ENCODE assay signal across 27 cellular contexts in genomic region chr5:167552356-167552755, GRCh38.
"Had no signal": no experiment of that assay in that cellular context is flagged by ENCODE, and none has a peak within 500 bp of the region (broad histone marks: within the 10 kb centered on the region; RNA-seq: fewer than 3 reads in every experiment).

No MANE protein-coding gene starts in this region.

- H3K4me1 ChIP-seq: stomach, suprapubic skin, testis, thyroid gland, tibial artery, tibial nerve, transverse colon, upper lobe of left lung, upper lobe of right lung, uterus, vagina had no signal

- DNase-seq: stimulated activated CD4-positive, alpha-beta T cell treated with anti-CD3 and anti-CD28 coated beads, Interleukin-2, amount 100 ng/mL, for 48 hours; stimulated activated CD4-positive, alpha-beta T cell treated with anti-CD3 and anti-CD28 coated beads, Interleukin-4, amount 100 ng/mL, for 1 hour; stimulated activated CD4-positive, alpha-beta T cell treated with anti-CD3 and anti-CD28 coated beads, Interleukin-4, amount 100 ng/mL, for 4 hours; stimulated activated CD8-positive, alpha-beta memory T cell treated with anti-CD3 and anti-CD28 coated beads, Interleukin-4, amount 100 ng/mL, for 48 hours; stimulated activated naive B cell treated with anti-CD40 and anti-IgM and Interleukin-4, amounts not matched to agents 10 μg/mL and 1 μg/mL and 100 μg/mL, for 72 hours; stimulated activated naive CD4-positive, alpha-beta T cell; stimulated activated naive CD4-positive, alpha-beta T cell treated with Interleukin-2 at 50 U/mL for 16 hours; stimulated activated naive CD8-positive, alpha-beta T cell treated with anti-CD3 and anti-CD28 coated beads, Interleukin-15, amount 100 ng/mL, for 72 hours; stimulated activated naive CD8-positive, alpha-beta T cell treated with anti-CD3 and anti-CD28 coated beads, Interleukin-15, Interleukin-2, amounts not matched to agents 100 U/mL and 50 U/mL, for 24 hours; stomach; substantia nigra; testis; thyroid gland; tibial artery; transverse colon; trophoblast cell; upper lobe of left lung; upper lobe of right lung; uterus had no signal

- H3K4me1 Mint-ChIP-seq: stimulated activated effector memory CD8-positive, alpha-beta T cell treated with anti-CD3 and anti-CD28 coated beads, Interleukin-12 subunit alpha, Interleukin-12 subunit beta, amount 100 ng/mL, for 72 hours; stimulated activated memory B cell treated with anti-CD40 and anti-IgM and Interleukin-4, amounts not matched to agents 10 μg/mL and 1 μg/mL and 100 μg/mL, for 72 hours; stimulated activated naive B cell treated with anti-CD40 and anti-IgM and Interleukin-4, amounts not matched to agents 10 μg/mL and 1 μg/mL and 100 μg/mL, for 72 hours; stimulated activated naive CD8-positive, alpha-beta T cell treated with anti-CD3 and anti-CD28 coated beads, Interleukin-15, amount 100 ng/mL, for 72 hours had no signal

- H3K27ac Mint-ChIP-seq: stimulated activated effector memory CD8-positive, alpha-beta T cell treated with anti-CD3 and anti-CD28 coated beads, Interleukin-12 subunit alpha, Interleukin-12 subunit beta, amount 100 ng/mL, for 72 hours; stimulated activated memory B cell treated with anti-CD40 and anti-IgM and Interleukin-4, amounts not matched to agents 10 μg/mL and 1 μg/mL and 100 μg/mL, for 72 hours; stimulated activated naive B cell treated with anti-CD40 and anti-IgM and Interleukin-4, amounts not matched to agents 10 μg/mL and 1 μg/mL and 100 μg/mL, for 72 hours; stimulated activated naive CD8-positive, alpha-beta T cell treated with anti-CD3 and anti-CD28 coated beads, Interleukin-15, amount 100 ng/mL, for 72 hours; stimulated activated naive CD8-positive, alpha-beta T cell treated with anti-CD3 and anti-CD28 coated beads, Interleukin-15, Interleukin-2, amounts not matched to agents 100 ng/mL and 50 ng/mL, for 24 hours; type B pancreatic cell had no signal

- H3K9me3 Mint-ChIP-seq: stimulated activated naive B cell treated with anti-CD40 and anti-IgM and Interleukin-4, amounts not matched to agents 10 μg/mL and 1 μg/mL and 100 μg/mL, for 72 hours; type B pancreatic cell had no signal

- H3K4me3 ChIP-seq: stomach, suprapubic skin, testis, thoracic aorta, thyroid gland, tibial artery, tibial nerve, transverse colon, upper lobe of left lung, upper lobe of right lung, uterus, vagina had no signal

- H3K27me3 ChIP-seq: stomach, suprapubic skin, testis, thyroid gland, tibial artery, tibial nerve, transverse colon, upper lobe of left lung, upper lobe of right lung, uterus, vagina had no signal

- H3K36me3 Mint-ChIP-seq: stimulated activated effector memory CD8-positive, alpha-beta T cell treated with anti-CD3 and anti-CD28 coated beads, Interleukin-12 subunit alpha, Interleukin-12 subunit beta, amount 100 ng/mL, for 72 hours; stimulated activated memory B cell treated with anti-CD40 and anti-IgM and Interleukin-4, amounts not matched to agents 10 μg/mL and 1 μg/mL and 100 μg/mL, for 72 hours; stimulated activated naive B cell treated with anti-CD40 and anti-IgM and Interleukin-4, amounts not matched to agents 10 μg/mL and 1 μg/mL and 100 μg/mL, for 72 hours; type B pancreatic cell had no signal

- H3K27me3 Mint-ChIP-seq: stimulated activated memory B cell treated with anti-CD40 and anti-IgM and Interleukin-4, amounts not matched to agents 10 μg/mL and 1 μg/mL and 100 μg/mL, for 72 hours; stimulated activated naive B cell treated with anti-CD40 and anti-IgM and Interleukin-4, amounts not matched to agents 10 μg/mL and 1 μg/mL and 100 μg/mL, for 72 hours; stimulated activated naive CD8-positive, alpha-beta T cell treated with anti-CD3 and anti-CD28 coated beads, Interleukin-15, amount 100 ng/mL, for 72 hours; stimulated activated naive CD8-positive, alpha-beta T cell treated with anti-CD3 and anti-CD28 coated beads, Interleukin-15, Interleukin-2, amounts not matched to agents 100 ng/mL and 50 ng/mL, for 24 hours; type B pancreatic cell had no signal

- H3K36me3 ChIP-seq: stomach, suprapubic skin, thoracic aorta, thyroid gland, tibial artery, tibial nerve, transverse colon, upper lobe of left lung, upper lobe of right lung, uterus, vagina had no signal

- H3K9me3 ChIP-seq: stomach, suprapubic skin, testis, thoracic aorta, thyroid gland, tibial artery, tibial nerve, transverse colon, upper lobe of left lung, upper lobe of right lung, uterus, vagina had no signal

- H3K4me3 Mint-ChIP-seq: stimulated activated effector memory CD8-positive, alpha-beta T cell treated with anti-CD3 and anti-CD28 coated beads, Interleukin-12 subunit alpha, Interleukin-12 subunit beta, amount 100 ng/mL, for 72 hours; stimulated activated memory B cell treated with anti-CD40 and anti-IgM and Interleukin-4, amounts not matched to agents 10 μg/mL and 1 μg/mL and 100 μg/mL, for 72 hours; stimulated activated naive B cell treated with anti-CD40 and anti-IgM and Interleukin-4, amounts not matched to agents 10 μg/mL and 1 μg/mL and 100 μg/mL, for 72 hours; stimulated activated naive CD8-positive, alpha-beta T cell treated with anti-CD3 and anti-CD28 coated beads, Interleukin-15, amount 100 ng/mL, for 72 hours; stimulated activated naive CD8-positive, alpha-beta T cell treated with anti-CD3 and anti-CD28 coated beads, Interleukin-15, Interleukin-2, amounts not matched to agents 100 ng/mL and 50 ng/mL, for 24 hours; type B pancreatic cell had no signal

- H3K27ac ChIP-seq: stomach, suprapubic skin, testis, thoracic aorta, thyroid gland, tibial artery, tibial nerve, transverse colon, upper lobe of left lung, upper lobe of right lung, uterus, vagina had no signal
